ENCODE assay signal across 17 cellular contexts in the genomic region with DNA sequence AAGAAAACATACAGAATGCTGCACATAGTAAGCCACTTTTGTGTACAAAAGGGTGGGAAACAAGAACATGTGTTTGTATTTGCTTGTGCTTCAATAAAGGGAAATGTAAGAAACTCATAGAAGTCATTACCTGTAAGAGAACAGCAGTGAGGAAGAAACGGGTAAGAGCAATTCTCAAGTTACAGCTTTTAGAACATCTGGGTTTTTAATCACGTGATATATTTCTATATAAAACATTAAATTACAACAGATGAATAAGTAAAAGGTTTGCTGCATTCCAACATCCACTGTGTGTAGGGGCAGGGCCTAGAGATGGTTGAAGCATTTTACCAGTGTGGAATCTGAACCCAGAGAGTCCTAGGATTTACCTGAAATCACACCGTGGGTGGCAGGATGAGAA. TPM values are rescaled to one million over a fixed set of nuclear protein-coding genes. Genes with fewer than 3 reads are reported as not detected.
A peak's percentile ranks its signal among the peaks of the same experiment; 100 is the strongest.
DNase-seq lines count a peak whose midpoint lies in the region; ATAC-seq and TF ChIP-seq lines count a peak whose summit lies in the region.
"Had no signal": no experiment of that assay in that cellular context is flagged by ENCODE, and none has a peak within 500 bp of the region (broad histone marks: within the 10 kb centered on the region; RNA-seq: fewer than 3 reads in every experiment).

No MANE protein-coding gene starts in this region.

- no peak overlapping the region; the same call in 1 of the 2 replicates for H3K4me2 ChIP-seq in SK-N-SH
- peak overlapping the region; percentile 59 for H3K4me2 ChIP-seq in PC-9
- H3K4me2 ChIP-seq in neuronal stem cell (ENCODE audit: insufficient read depth, low read length, poor library complexity, severe bottlenecking): no peak overlapping the region
- H3K4me2 ChIP-seq: KMS-11 had no signal

- H3K18ac ChIP-seq in neuronal stem cell (ENCODE audit: low read length): no peak overlapping the region

- no peaks in the 10 kb centered on the region for H3K36me3 Mint-ChIP-seq in chondrocyte (ENCODE audit: low read depth)
- H3K36me3 Mint-ChIP-seq: CD8-positive, alpha-beta memory T cell had no signal

- H4K91ac ChIP-seq in neuronal stem cell (ENCODE audit: low read depth, low read length, poor library complexity): no peak overlapping the region

- TF ChIP-seq RAD21 in SK-N-SH (IDR thresholded peaks at IDR 0.05; ENCODE audit: low read length): no peak

- H4K8ac ChIP-seq in neuronal stem cell (ENCODE audit: low read depth, low read length): no peak overlapping the region

- H3K4me1 ChIP-seq in SK-N-SH (ENCODE audit: control insufficient read depth in 1 of 2, insufficient read depth in 2 of 2, low read depth in 1 of 2, low read length in 1 of 2) (peaks cover 8 to 23% of the 10 kb centered on the region in 2 experiments; a peak in 3 of 4 replicates), PC-9 (replicated peaks; ENCODE audit: insufficient read depth) (peaks cover 43% of the 10 kb centered on the region), gastrocnemius medialis (peaks cover 21 to 30% of the 10 kb centered on the region in 2 donors), neuronal stem cell (ENCODE audit: control insufficient read depth in 2 of 2, insufficient read depth in 1 of 2, low read depth in 1 of 2, low read length in 2 of 2) (peaks cover 4 to 6% of the 10 kb centered on the region in 2 donors)

- no peak overlapping the region for H3K23ac ChIP-seq in neuronal stem cell (ENCODE audit: low read depth, low read length, poor library complexity)

- POLR2A ChIA-PET in SK-N-SH (lab: Yijun Ruan, JAX): no interaction called here
- POLR2A ChIA-PET in PC-9 (lab: Charles Lee; ENCODE audit: unreplicated experiment): no interaction called here

- no peak overlapping the region for H2BK5ac ChIP-seq in neuronal stem cell (ENCODE audit: low read length)

- H4K20me1 ChIP-seq in SK-N-SH (ENCODE audit: insufficient read depth) (no peaks in the 10 kb centered on the region), PC-9 (ENCODE audit: insufficient read depth) (no peaks in the 10 kb centered on the region)

- H3K4me3 Mint-ChIP-seq in chondrocyte (ENCODE audit: unreplicated experiment): no peak overlapping the region
- H3K4me3 Mint-ChIP-seq: CD8-positive, alpha-beta memory T cell had no signal

- H3K36me3 ChIP-seq in SK-N-SH (replicated peaks in 1 of 2; ENCODE audit: control insufficient read depth in 1 of 2, insufficient read depth in 2 of 2, low read length in 1 of 2): no peaks in the 10 kb centered on the region
- no peaks in the 10 kb centered on the region for H3K36me3 ChIP-seq in PC-9 (ENCODE audit: low read depth)
- no peaks in the 10 kb centered on the region for H3K36me3 ChIP-seq in gastrocnemius medialis
- no peaks in the 10 kb centered on the region for H3K36me3 ChIP-seq in neuronal stem cell (replicated peaks in 1 of 2; ENCODE audit: control insufficient read depth in 2 of 2, insufficient read depth in 2 of 2, low read length in 2 of 2)
- H3K36me3 ChIP-seq: MG63, Peyer's patch had no signal

- H2BK15ac ChIP-seq in neuronal stem cell (ENCODE audit: low read length): no peak overlapping the region

- TF ChIP-seq EP300 in SK-N-SH (IDR thresholded peaks at IDR 0.05; ENCODE audit: borderline replicate concordance in 1 of 2, low read depth in 1 of 2, low read length in 1 of 2): no peak

- H3K27ac ChIP-seq in SK-N-SH (ENCODE audit: low read depth in 2 of 2, low read length in 1 of 2): peak overlapping the region in 1 of 2 experiments; percentile 33; a peak in 1 of 4 replicates
- no peak overlapping the region; the same call in 1 of the 2 replicates for H3K27ac ChIP-seq in PC-9
- peak overlapping the region in 3 of 4 donors; percentile 4 to 46 (median 43) for H3K27ac ChIP-seq in gastrocnemius medialis
- no peak overlapping the region for H3K27ac ChIP-seq in neuronal stem cell (replicated peaks; ENCODE audit: low read length)
- H3K27ac ChIP-seq: 22Rv1, GM23248, KMS-11, Peyer's patch had no signal

- H2AK5ac ChIP-seq in neuronal stem cell (ENCODE audit: low read depth, low read length): no peak overlapping the region

- in situ Hi-C loops in gastrocnemius medialis (cut with MboI; ENCODE audit: low sequenced_read_pairs in 4 of 4) (no loop called here), G401 (cut with HindIII; ENCODE audit: low sequenced_read_pairs) (no loop called here)

- H3K9me2 ChIP-seq in SK-N-SH (no peaks in the 10 kb centered on the region), PC-9 (ENCODE audit: insufficient read depth) (no peaks in the 10 kb centered on the region)

- BruUV-seq in PC-9 (replicated peaks; lab: Mats Ljungman, UMichigan): no TSS peak

- no peak overlapping the region for H3K4me3 ChIP-seq in SK-N-SH (ENCODE audit: low read depth in 2 of 2, low read length in 1 of 2)
- H3K4me3 ChIP-seq in PC-9: no peak overlapping the region
- H3K4me3 ChIP-seq in gastrocnemius medialis: peak overlapping the region in 1 of 4 donors; percentile 21
- H3K4me3 ChIP-seq in neuronal stem cell (ENCODE audit: low read length in 2 of 2): no peak overlapping the region
- H3K4me3 ChIP-seq: GM23248, MG63, Peyer's patch had no signal

- H3K4me1 Mint-ChIP-seq in chondrocyte (ENCODE audit: low read depth): peaks cover 61% of the 10 kb centered on the region
- H3K4me1 Mint-ChIP-seq: CD8-positive, alpha-beta memory T cell had no signal

- H3K79me1 ChIP-seq in neuronal stem cell (ENCODE audit: low read depth, low read length): no peaks in the 10 kb centered on the region

- TF ChIP-seq CTCF in SK-N-SH (IDR thresholded peaks at IDR 0.05) (no peak), PC-9 (conservative IDR thresholded peaks at IDR 0.05) (no peak), chondrocyte (IDR thresholded peaks at IDR 0.05) (no peak), gastrocnemius medialis (IDR thresholded peaks at IDR 0.05 in 4 of 5, conservative IDR thresholded peaks at IDR 0.05 in 1 of 5) (no peak)

- H3K4ac ChIP-seq in neuronal stem cell (ENCODE audit: low read length): no peak overlapping the region

- peak overlapping the region; percentile 87 for H3K27ac Mint-ChIP-seq in chondrocyte (ENCODE audit: unreplicated experiment)
- H3K27ac Mint-ChIP-seq: CD8-positive, alpha-beta memory T cell had no signal

- intact Hi-C loops in PC-9 (cut with micrococcal nuclease; ENCODE audit: unreplicated experiment): no loop called here
- intact Hi-C loops in gastrocnemius medialis (cut with DNase I; ENCODE audit: low total_unique reads): no loop called here

- no peak overlapping the region for H2BK12ac ChIP-seq in neuronal stem cell (ENCODE audit: low read length)

- no peak overlapping the region for H3K9ac ChIP-seq in SK-N-SH
- no peak overlapping the region for H3K9ac ChIP-seq in neuronal stem cell (ENCODE audit: low read depth, low read length, poor library complexity)
- H3K9ac ChIP-seq: GM23248, KMS-11 had no signal

- ATAC-seq in SK-N-SH treated with all-trans-retinoic acid at 6 μM for 48 hours: peak; percentile 25
- ATAC-seq in gastrocnemius medialis: no peak

- no peak for TF ChIP-seq POLR2A in gastrocnemius medialis (IDR thresholded peaks at IDR 0.05)

- CTCF ChIA-PET in SK-N-SH (lab: Yijun Ruan, JAX): no interaction called here
- CTCF ChIA-PET in PC-9 (lab: Charles Lee): interaction anchor here (0.5 to 0.6 kb wide), 2 partner anchors 80 to 641 kb away, joined by 3 read pairs; no protein-coding TSS in a partner anchor

- H3K27me3 Mint-ChIP-seq in chondrocyte (ENCODE audit: low read depth): no peaks in the 10 kb centered on the region

- H3K9me3 ChIP-seq in SK-N-SH (no peaks in the 10 kb centered on the region), PC-9 (ENCODE audit: insufficient read depth, low read depth) (no peaks in the 10 kb centered on the region), gastrocnemius medialis (no peaks in the 10 kb centered on the region), neuronal stem cell (replicated peaks in 1 of 2; ENCODE audit: control insufficient read depth in 2 of 2, insufficient read depth in 1 of 2, low read depth in 1 of 2, low read length in 2 of 2) (no peaks in the 10 kb centered on the region)
- H3K9me3 ChIP-seq: MG63, Peyer's patch had no signal

- DNase-seq in SK-N-SH (no peak), PC-9 (no peak), chondrocyte (ENCODE audit: low spot score) (no peak), gastrocnemius medialis (no peak), G401 (ENCODE audit: low spot score) (no peak), ureter (ENCODE audit: low spot score) (no peak), neuronal stem cell (ENCODE audit: low spot score) (no peak)
- DNase-seq: CD8-positive, alpha-beta memory T cell; DMS79; NCI-H1092 treated with DMSO at 0.1 percent for 48 hours; NCI-H2081 treated with DMSO at 0.1 percent for 48 hours had no signal

- H3K9me3 Mint-ChIP-seq in chondrocyte (ENCODE audit: low read depth): no peaks in the 10 kb centered on the region
- H3K9me3 Mint-ChIP-seq: CD8-positive, alpha-beta memory T cell had no signal

- no peak overlapping the region for H2BK120ac ChIP-seq in neuronal stem cell (ENCODE audit: low read depth, low read length)

- H3K14ac ChIP-seq in neuronal stem cell (ENCODE audit: low read length): no peak overlapping the region

- no peak overlapping the region for H2AFZ ChIP-seq in SK-N-SH (ENCODE audit: low read depth)
- no peak overlapping the region for H2AFZ ChIP-seq in PC-9
- no peak overlapping the region for H2AFZ ChIP-seq in neuronal stem cell (ENCODE audit: low read length)
- H2AFZ ChIP-seq: GM23248 had no signal

- H3F3A ChIP-seq in SK-N-SH (replicated peaks; ENCODE audit: insufficient read depth) (peaks cover 18% of the 10 kb centered on the region), PC-9 (ENCODE audit: insufficient read depth, low read depth) (peaks cover 13% of the 10 kb centered on the region; the same call in 1 of the 2 replicates)

- 79% methylated on average over 3 of the region's 3 CpGs for whole genome bisulfite sequencing in SK-N-SH (ENCODE audit: low lambda C conversion rate)
- no CpG with 5 or more reads among the region's 3 CpGs for WGBS in neuronal stem cell (ENCODE audit: extremely low coverage in 2 of 2, insufficient read length in 2 of 2, insufficient replicate concordance in 1 of 2), 2 donors

- H3K27me3 ChIP-seq in SK-N-SH (ENCODE audit: insufficient read depth): no peaks in the 10 kb centered on the region
- no peaks in the 10 kb centered on the region for H3K27me3 ChIP-seq in PC-9 (ENCODE audit: insufficient read depth, low read depth)
- no peaks in the 10 kb centered on the region for H3K27me3 ChIP-seq in gastrocnemius medialis
- H3K27me3 ChIP-seq in neuronal stem cell (ENCODE audit: control insufficient read depth in 3 of 3, insufficient read depth in 3 of 3, low read depth in 1 of 3, low read length in 3 of 3): no peaks in the 10 kb centered on the region
- H3K27me3 ChIP-seq: MG63, Peyer's patch had no signal

- H3K79me2 ChIP-seq in SK-N-SH (ENCODE audit: insufficient read depth) (no peaks in the 10 kb centered on the region), PC-9 (ENCODE audit: low read depth) (no peaks in the 10 kb centered on the region)

RNA-seq across cellular contexts. Expression of gene FAM50B, which starts 36.6 kb away (rescaled TPM):
- 12.9 and 13.8 TPM in 2 replicates for polyA plus RNA-seq in SK-N-SH (2012; rRNA removed)
- 8.0 and 10.9 TPM in 2 replicates for polyA plus RNA-seq in SK-N-SH (2012; cell fraction: cytosol; rRNA removed)
- 8.0 and 8.2 TPM in 2 replicates for polyA plus RNA-seq in SK-N-SH (2012; cell fraction: nucleus; rRNA removed)
- total RNA-seq in PC-9 (2021) (14.3 and 16.3 TPM in 2 replicates), chondrocyte (1.0 to 1.8 TPM (median 1.6 TPM) in 3 replicates), gastrocnemius medialis (10 to 100 TPM in 3 of 4 donors, 1 to 10 TPM in 1; 4.4 to 19.6 (median 15.3) TPM), ureter (10.7 TPM)
- total RNA-seq in G401 (2014; rRNA removed; shearing (Covaris generic)): not detected in 2 replicates
- 2.6 TPM for polyA plus RNA-seq in neuronal stem cell (2013, experiment 1 of 2)
- 2.1 TPM for polyA plus RNA-seq in neuronal stem cell (2013, experiment 2 of 2)

Comparison
In these comparisons a context has a peak if more than half of its experiments do, and no peak if none do; other contexts are left out.
1. H3K27ac ChIP-seq: peak in gastrocnemius medialis (3 of 4); none in PC-9 (single experiment) and neuronal stem cell (single experiment).